In genomic region chrX:30652527-30653414, GRCh38 we compare ENCODE assay signal across 8 cellular contexts. TPM values are rescaled to one million over a fixed set of nuclear protein-coding genes. Genes with fewer than 3 reads are reported as not detected.
DNase-seq lines count a peak whose midpoint lies in the region; ATAC-seq, FAIRE-seq and TF ChIP-seq lines count a peak whose summit lies in the region.

No MANE protein-coding gene starts in this region.

- H3K79me2 ChIP-seq in keratinocyte (ENCODE audit: control insufficient read depth, insufficient read depth, low read length), result no peaks in the 10 kb centered on the region

- H2AFZ ChIP-seq in keratinocyte (ENCODE audit: control insufficient read depth, low read length), result peak overlapping the region; percentile 84

- no peaks in the 10 kb centered on the region for H3K27me3 ChIP-seq in keratinocyte (ENCODE audit: control insufficient read depth, extremely low read depth, insufficient read depth, low read length)

- no peaks in the 10 kb centered on the region for H4K20me1 ChIP-seq in keratinocyte (ENCODE audit: control insufficient read depth, extremely low read depth, insufficient read depth, low read length)

- DNase-seq in AG09319 (ENCODE audit: extremely low read depth, low read depth) (peak; percentile 80), NCI-H345 (lab: John Stamatoyannopoulos, UW) (peak; percentile 91), keratinocyte (ENCODE audit: low read depth, low spot score) (peak; percentile 19)
- peak; percentile 79 to 87 (median 82) for DNase-seq in activated CD4-positive, CD25-positive, alpha-beta regulatory T cell (lab: John Stamatoyannopoulos, UW)
- peak; percentile 86 for DNase-seq in central memory CD4-positive, alpha-beta T cell
- DNase-seq in stimulated activated CD4-positive, alpha-beta T cell treated with anti-CD3 and anti-CD28 coated beads, Interleukin-12 subunit alpha, Interleukin-12 subunit beta, amount 100 ng/mL, for 4 hours, result peak; percentile 86

- peak; percentile 83 for ATAC-seq in GM19025 (IDR thresholded peaks at IDR 0.05; ENCODE audit: low read depth, unreplicated experiment)
- peak; percentile 87 for ATAC-seq in HG03196 (IDR thresholded peaks at IDR 0.05; ENCODE audit: unreplicated experiment)

- peak overlapping the region; percentile 45 to 64 (median 48) for H3K4me3 ChIP-seq in keratinocyte (ENCODE audit: control insufficient read depth in 2 of 3, extremely low read depth in 1 of 3, insufficient read depth in 2 of 3, low read depth in 1 of 3, low read length in 3 of 3)

- no peaks in the 10 kb centered on the region for H3K9me1 ChIP-seq in keratinocyte (ENCODE audit: control insufficient read depth, extremely low read depth, insufficient read depth, low read length)

- no peaks in the 10 kb centered on the region for H3K36me3 ChIP-seq in keratinocyte (ENCODE audit: control insufficient read depth in 2 of 2, extremely low read depth in 1 of 2, insufficient read depth in 2 of 2, low read length in 2 of 2)

- peaks cover 7% of the 10 kb centered on the region for H3K4me1 ChIP-seq in keratinocyte (ENCODE audit: control insufficient read depth, extremely low read depth, insufficient read depth, low read length)

- no peak for FAIRE-seq in keratinocyte (lab: Jason Lieb, UNC)

- H3K9ac ChIP-seq in keratinocyte (ENCODE audit: control insufficient read depth, extremely low read depth, insufficient read depth, low read length), result peak overlapping the region; percentile 76

- no peak for TF ChIP-seq CTCF in AG09319 (IDR thresholded peaks at IDR 0.05; ENCODE audit: low read depth, low read length)
- TF ChIP-seq CTCF in keratinocyte (optimal IDR thresholded peaks at IDR 0.05 in 1 of 3, IDR thresholded peaks at IDR 0.05 in 1 of 3, conservative IDR thresholded peaks at IDR 0.05 in 1 of 3; ENCODE audit: extremely low read depth in 1 of 3, insufficient read depth in 2 of 3, low read length in 3 of 3), result no peak

- H3K27ac ChIP-seq in keratinocyte (ENCODE audit: control insufficient read depth, insufficient read depth, low read length), result peak overlapping the region; percentile 57

- dilution Hi-C loops in keratinocyte (cut with MboI; ENCODE audit: extremely low pct_ligation_motif_present, low sequenced_read_pairs), result no loop called here

- H3K9me3 ChIP-seq in keratinocyte (ENCODE audit: control insufficient read depth, low read depth, low read length), result no peaks in the 10 kb centered on the region

- H3K4me2 ChIP-seq in keratinocyte (ENCODE audit: control insufficient read depth, extremely low read depth, insufficient read depth, low read depth, low read length), result peak overlapping the region; percentile 47

RNA-seq across cellular contexts. Expression of gene GK, which starts 0.5 kb away (rescaled TPM):
- polyA plus RNA-seq in keratinocyte, result 1.0 to 2.0 TPM (median 1.4 TPM) in 3 replicates
- 3.2 TPM for polyA plus RNA-seq in keratinocyte (2011; ENCODE audit: low read depth)
- polyA plus RNA-seq in keratinocyte (2011; cell fraction: cytosol; rRNA removed), result 0.83 and 1.5 TPM in 2 replicates
- polyA plus RNA-seq in keratinocyte (2011; cell fraction: nucleus; rRNA removed), result 1.0 and 2.1 TPM in 2 replicates
- 1.6 and 5.2 TPM in 2 replicates for polyA plus RNA-seq in keratinocyte (2012; ENCODE audit: low replicate concordance)
- 0.49 to 1.8 TPM (median 1.2 TPM) in 3 replicates for polyA minus RNA-seq in keratinocyte
- 3.6 TPM for polyA minus RNA-seq in keratinocyte (2011; cell fraction: cytosol; rRNA and poly(A)+ RNA removed)
- 2.0 and 2.7 TPM in 2 replicates for polyA minus RNA-seq in keratinocyte (2011; cell fraction: nucleus; rRNA and poly(A)+ RNA removed)

Comparison
In these comparisons a context has a peak if more than half of its experiments do, and no peak if none do; other contexts are left out.
1. Peak in every context shown above with its lines: DNase-seq, ATAC-seq, H3K4me3 ChIP-seq and H3K27ac ChIP-seq.
2. DNase-seq: peak in every context shown above with its lines; median percentile 91 in NCI-H345; 86 in central memory CD4-positive, alpha-beta T cell; 86 in stimulated activated CD4-positive, alpha-beta T cell treated with anti-CD3 and anti-CD28 coated beads, Interleukin-12 subunit alpha, Interleukin-12 subunit beta, amount 100 ng/mL, for 4 hours; 82 in activated CD4-positive, CD25-positive, alpha-beta regulatory T cell; 80 in AG09319; 19 in keratinocyte.